21 cellular contexts compared by ENCODE assay signal in genomic region chrX:4397471-4397870, GRCh38.
"Had no signal": no experiment of that assay in that cellular context is flagged by ENCODE, and none has a peak within 500 bp of the region (broad histone marks: within the 10 kb centered on the region; RNA-seq: fewer than 3 reads in every experiment).

No MANE protein-coding gene starts in this region.

- ATAC-seq: activated CD8-positive, alpha-beta memory T cell treated with anti-CD3 and anti-CD28 coated beads, Interleukin-2, amount 10 ng/mL, durations not matched to agents 7 days and 5 days; K562; T-helper 17 cell had no signal

- DNase-seq: activated B cell treated with CpG ODN at 0.5 μM for 24 hours; activated CD4-positive, alpha-beta T cell treated with anti-CD3 and anti-CD28 coated beads for 1 hour; activated CD4-positive, alpha-beta T cell treated with anti-CD3 and anti-CD28 coated beads, Interleukin-2, amount 10 ng/mL, durations not matched to agents 24 days and 14 days; activated CD4-positive, alpha-beta T cell treated with anti-CD3 and anti-CD28 coated beads, Interleukin-2, amount 50 U/mL, for 48 hours; activated CD8-positive, alpha-beta memory T cell treated with anti-CD3 and anti-CD28 coated beads, Interleukin-2, amount 10 ng/mL, durations not matched to agents 7 days and 5 days; activated effector memory CD4-positive, alpha-beta T cell treated with anti-CD3 and anti-CD28 coated beads, Interleukin-2, amount 50 U/mL, for 16 hours; activated naive CD4-positive, alpha-beta T cell treated with anti-CD3 and anti-CD28 coated beads for 36 hours; activated T-cell treated with anti-CD3 and anti-CD28 coated beads, Interleukin-2, amount 50 U/mL, for 24 hours; amygdala; Karpas-422; NCI-H1105 treated with DMSO at 0.1 percent for 48 hours; NCI-H1436 treated with DMSO at 0.1 percent for 48 hours; NCI-H187; NCI-H2081; NCI-H510A treated with DMSO at 0.1 percent for 48 hours; NCI-H69; RPMI8226; SHP77 treated with DMSO at 0.1 percent for 48 hours; T-helper 17 cell; T-helper 9 cell had no signal

- FAIRE-seq: K562 had no signal

- H3K4me3 ChIP-seq: K562 had no signal
